In genomic region chr9:128026255-128027165, GRCh38 we compare ENCODE assay signal across 9 cellular contexts. TPM values are rescaled to one million over a fixed set of nuclear protein-coding genes. Genes with fewer than 3 reads are reported as not detected.
DNase-seq lines count a peak whose midpoint lies in the region; ATAC-seq, FAIRE-seq and TF ChIP-seq lines count a peak whose summit lies in the region.
"Had no signal": no experiment of that assay in that cellular context is flagged by ENCODE, and none has a peak within 500 bp of the region (broad histone marks: within the 10 kb centered on the region; RNA-seq: fewer than 3 reads in every experiment).

No MANE protein-coding gene starts in this region.

- H3K36me3 ChIP-seq in OCI-LY7 (ENCODE audit: insufficient read depth, low read length): no peaks in the 10 kb centered on the region
- H3K36me3 ChIP-seq in naive thymus-derived CD4-positive, alpha-beta T cell (ENCODE audit: control insufficient read depth in 2 of 3, insufficient read depth in 3 of 3, low read length in 3 of 3): no peaks in the 10 kb centered on the region
- H3K36me3 ChIP-seq: SJSA1 had no signal

- peaks cover 66% of the 10 kb centered on the region for H3K4me1 ChIP-seq in OCI-LY7 (ENCODE audit: insufficient read depth, low read length, poor library complexity, severe bottlenecking)
- peaks cover 87 to 88% of the 10 kb centered on the region in 2 donors for H3K4me1 ChIP-seq in naive thymus-derived CD4-positive, alpha-beta T cell (ENCODE audit: control insufficient read depth in 2 of 2, insufficient read depth in 2 of 2, low read length in 2 of 2)

- H3K79me2 ChIP-seq in OCI-LY7 (ENCODE audit: insufficient read depth, low read depth, low read length): no peaks in the 10 kb centered on the region

- H3K9me3 Mint-ChIP-seq in activated T-helper 2 cell treated with anti-CD3 and anti-CD28 coated beads, Interferon-gamma antibody, Interleukin-2, Interleukin-4, amounts not matched to agents 10 μg/mL and 5 μg/mL and 100 μg/mL, durations not matched to agents 14 hours and 24 hours and 36 hours: peaks cover 3% of the 10 kb centered on the region
- H3K9me3 Mint-ChIP-seq in naive thymus-derived CD4-positive, alpha-beta T cell: peaks cover 0 to 5% (median 0%) of the 10 kb centered on the region in 11 donors

- POLR2A ChIA-PET in OCI-LY7 (lab: Charles Lee): interaction anchor here (0.6 to 2.9 kb wide), 12 partner anchors 10 to 108 kb away, joined by 3 to 25 read pairs (median 6); partner anchors contain the start of gene EEIG1
- POLR2A ChIA-PET in naive thymus-derived CD4-positive, alpha-beta T cell (lab: Charles Lee): interaction anchor here (0.7 to 28.4 kb wide), 20 partner anchors 8 to 576 kb away, joined by 3 to 1511 read pairs (median 4); partner anchors contain the start of genes CDK9, EEIG1, NAIF1 and ST6GALNAC4

- DNase-seq in GM19239 (ENCODE audit: insufficient read length, low spot score): peak; percentile 39
- peak; percentile 92 for DNase-seq in OCI-LY7 (ENCODE audit: low spot score)
- DNase-seq in activated T-helper 2 cell treated with anti-CD3 and anti-CD28 coated beads, Interferon-gamma antibody, Interleukin-2, Interleukin-4, amounts not matched to agents 10 μg/mL and 5 μg/mL and 100 μg/mL, durations not matched to agents 14 hours and 24 hours and 36 hours (ENCODE audit: low spot score): peak; percentile 84
- DNase-seq in naive thymus-derived CD4-positive, alpha-beta T cell: peak; percentile 51 to 96 (median 94)
- no peak for DNase-seq in hepatic stellate cell (ENCODE audit: low spot score)
- DNase-seq in NCI-H2171 treated with DMSO at 0.1 percent for 48 hours (lab: John Stamatoyannopoulos, UW): no peak
- DNase-seq in substantia nigra (lab: John Stamatoyannopoulos, UW): no peak
- no peak for DNase-seq in NCI-H1092 (lab: John Stamatoyannopoulos, UW)

- intact Hi-C loops in OCI-LY7 (cut with micrococcal nuclease; ENCODE audit: unreplicated experiment): loop anchor here (1.0 to 2.0 kb wide), 2 partner anchors 18 to 46 kb away; partner anchors contain the start of gene EEIG1
- intact Hi-C loops in activated T-helper 2 cell treated with anti-CD3 and anti-CD28 coated beads, Interferon-gamma antibody, Interleukin-2, Interleukin-4, amounts not matched to agents 10 μg/mL and 5 μg/mL and 100 μg/mL, durations not matched to agents 14 hours and 24 hours and 36 hours (cut with micrococcal nuclease): loop anchor here (1.0 kb wide), 4 partner anchors 19 to 72 kb away; no protein-coding TSS in a partner anchor
- intact Hi-C loops in naive thymus-derived CD4-positive, alpha-beta T cell (cut with micrococcal nuclease): loop anchor here (1.0 to 5.0 kb wide), 9 partner anchors 9 to 249 kb away; partner anchors contain the start of genes CDK9 (in 1 of the 2), NAIF1 (in 1 of the 2) and SH2D3C (in 1 of the 2)

- H3K4me2 ChIP-seq in OCI-LY7 (ENCODE audit: low read length): peak overlapping the region; percentile 66

- H2AFZ ChIP-seq in OCI-LY7 (ENCODE audit: low read length): peak overlapping the region; percentile 60

- no peaks in the 10 kb centered on the region for H3K9me2 ChIP-seq in OCI-LY7 (ENCODE audit: insufficient read depth, low read length)

- peak; percentile 82 for ATAC-seq in naive thymus-derived CD4-positive, alpha-beta T cell

- H3K27ac ChIP-seq in OCI-LY7 (ENCODE audit: low read depth, low read length, poor library complexity, severe bottlenecking) (peak overlapping the region; percentile 78), substantia nigra (ENCODE audit: low read depth, low read length, poor library complexity, severe bottlenecking) (no peak overlapping the region)
- H3K27ac ChIP-seq in naive thymus-derived CD4-positive, alpha-beta T cell (ENCODE audit: low read depth, low read length): peak overlapping the region; percentile 96
- H3K27ac ChIP-seq: SJSA1 had no signal

- no peak for TF ChIP-seq CTCF in OCI-LY7 (conservative IDR thresholded peaks at IDR 0.05; ENCODE audit: low read length)

- peaks cover 75% of the 10 kb centered on the region for H3K4me1 Mint-ChIP-seq in activated T-helper 2 cell treated with anti-CD3 and anti-CD28 coated beads, Interferon-gamma antibody, Interleukin-2, Interleukin-4, amounts not matched to agents 10 μg/mL and 5 μg/mL and 100 μg/mL, durations not matched to agents 14 hours and 24 hours and 36 hours (ENCODE audit: low read depth)
- H3K4me1 Mint-ChIP-seq in naive thymus-derived CD4-positive, alpha-beta T cell: peaks cover 48 to 94% (median 89%) of the 10 kb centered on the region in 7 donors

- H3K27me3 Mint-ChIP-seq in activated T-helper 2 cell treated with anti-CD3 and anti-CD28 coated beads, Interferon-gamma antibody, Interleukin-2, Interleukin-4, amounts not matched to agents 10 μg/mL and 5 μg/mL and 100 μg/mL, durations not matched to agents 14 hours and 24 hours and 36 hours (ENCODE audit: low read depth): no peaks in the 10 kb centered on the region
- H3K27me3 Mint-ChIP-seq in naive thymus-derived CD4-positive, alpha-beta T cell: no peaks in the 10 kb centered on the region

- no peaks in the 10 kb centered on the region for H3K9me3 ChIP-seq in OCI-LY7 (ENCODE audit: low read length)
- H3K9me3 ChIP-seq in naive thymus-derived CD4-positive, alpha-beta T cell (ENCODE audit: control insufficient read depth in 2 of 3, low read length in 3 of 3): no peaks in the 10 kb centered on the region
- H3K9me3 ChIP-seq: SJSA1 had no signal

- peak overlapping the region; percentile 65 for H3K4me3 Mint-ChIP-seq in activated T-helper 2 cell treated with anti-CD3 and anti-CD28 coated beads, Interferon-gamma antibody, Interleukin-2, Interleukin-4, amounts not matched to agents 10 μg/mL and 5 μg/mL and 100 μg/mL, durations not matched to agents 14 hours and 24 hours and 36 hours (ENCODE audit: low read depth)
- H3K4me3 Mint-ChIP-seq in naive thymus-derived CD4-positive, alpha-beta T cell: peak overlapping the region; percentile 76 to 91 (median 85)

- H4K20me1 ChIP-seq in OCI-LY7 (ENCODE audit: insufficient read depth, low read length): no peaks in the 10 kb centered on the region

- FAIRE-seq in GM19239 (lab: Jason Lieb, UNC): peak; percentile 54

- H3K4me3 ChIP-seq in OCI-LY7 (ENCODE audit: low read depth, low read length, poor library complexity, severe bottlenecking): peak overlapping the region; percentile 56
- H3K4me3 ChIP-seq in naive thymus-derived CD4-positive, alpha-beta T cell (ENCODE audit: low read length): peak overlapping the region; percentile 52
- H3K4me3 ChIP-seq: SJSA1 had no signal

- H3K27ac Mint-ChIP-seq in activated T-helper 2 cell treated with anti-CD3 and anti-CD28 coated beads, Interferon-gamma antibody, Interleukin-2, Interleukin-4, amounts not matched to agents 10 μg/mL and 5 μg/mL and 100 μg/mL, durations not matched to agents 14 hours and 24 hours and 36 hours: peak overlapping the region; percentile 92
- peak overlapping the region; percentile 92 to 100 (median 98) for H3K27ac Mint-ChIP-seq in naive thymus-derived CD4-positive, alpha-beta T cell

- CTCF ChIA-PET in OCI-LY7 (lab: Charles Lee; ENCODE audit: unreplicated experiment): no interaction called here
- CTCF ChIA-PET in naive thymus-derived CD4-positive, alpha-beta T cell (lab: Charles Lee): interaction anchor here (0.8 to 17.1 kb wide), 8 partner anchors 8 to 69 kb away, joined by 3 to 262 read pairs (median 18); partner anchors contain the start of gene EEIG1

- H3K27me3 ChIP-seq in naive thymus-derived CD4-positive, alpha-beta T cell (ENCODE audit: control insufficient read depth in 2 of 2, insufficient read depth in 2 of 2, low read length in 2 of 2): no peaks in the 10 kb centered on the region
- H3K27me3 ChIP-seq: SJSA1 had no signal

- no peaks in the 10 kb centered on the region for H3K36me3 Mint-ChIP-seq in activated T-helper 2 cell treated with anti-CD3 and anti-CD28 coated beads, Interferon-gamma antibody, Interleukin-2, Interleukin-4, amounts not matched to agents 10 μg/mL and 5 μg/mL and 100 μg/mL, durations not matched to agents 14 hours and 24 hours and 36 hours (ENCODE audit: low read depth)
- H3K36me3 Mint-ChIP-seq in naive thymus-derived CD4-positive, alpha-beta T cell: peaks cover 0 to 5% (median 0%) of the 10 kb centered on the region in 5 donors

- no TSS peak for BruUV-seq in OCI-LY7 (replicated peaks; lab: Mats Ljungman, UMichigan)

RNA-seq across cellular contexts. Expression of gene NAIF1, which starts 40.6 kb away (rescaled TPM):
- total RNA-seq in OCI-LY7 (2014; rRNA removed; shearing (Covaris generic)): 8.6 TPM in 2 replicates
- total RNA-seq in OCI-LY7 (2022): 14.8 and 14.9 TPM in 2 replicates
- total RNA-seq in activated T-helper 2 cell treated with anti-CD3 and anti-CD28 coated beads, Interferon-gamma antibody, Interleukin-2, Interleukin-4, amounts not matched to agents 10 μg/mL and 5 μg/mL and 100 μg/mL, durations not matched to agents 14 hours and 24 hours and 36 hours: 10.2 and 10.5 TPM in 2 replicates
- total RNA-seq in naive thymus-derived CD4-positive, alpha-beta T cell: 10 to 100 TPM; 10.7 to 13.3 (median 11.8) TPM
- polyA plus RNA-seq in naive thymus-derived CD4-positive, alpha-beta T cell: 10 to 100 TPM in 1 of 2 donors, 1 to 10 TPM in 1; 8.6 to 14.8 TPM

RNA-seq across cellular contexts. Expression of gene SLC25A25, which starts 41.5 kb away (rescaled TPM):
- 21.4 and 23.7 TPM in 2 replicates for total RNA-seq in OCI-LY7 (2014; rRNA removed; shearing (Covaris generic))
- 17.6 and 20.2 TPM in 2 replicates for total RNA-seq in OCI-LY7 (2022)
- 11.3 and 11.9 TPM in 2 replicates for total RNA-seq in activated T-helper 2 cell treated with anti-CD3 and anti-CD28 coated beads, Interferon-gamma antibody, Interleukin-2, Interleukin-4, amounts not matched to agents 10 μg/mL and 5 μg/mL and 100 μg/mL, durations not matched to agents 14 hours and 24 hours and 36 hours
- 10 to 100 TPM; 12.4 to 26.3 (median 15.1) TPM for total RNA-seq in naive thymus-derived CD4-positive, alpha-beta T cell
- polyA plus RNA-seq in naive thymus-derived CD4-positive, alpha-beta T cell: 10 to 100 TPM in 1 of 2 donors, 1 to 10 TPM in 1; 8.4 to 14.7 TPM

RNA-seq across cellular contexts. Expression of gene EEIG1, which starts 45.7 kb away (rescaled TPM):
- total RNA-seq in OCI-LY7 (2014; rRNA removed; shearing (Covaris generic)): 25.8 and 34.7 TPM in 2 replicates
- 60.1 and 69.1 TPM in 2 replicates for total RNA-seq in OCI-LY7 (2022)
- 43.8 and 53.3 TPM in 2 replicates for total RNA-seq in activated T-helper 2 cell treated with anti-CD3 and anti-CD28 coated beads, Interferon-gamma antibody, Interleukin-2, Interleukin-4, amounts not matched to agents 10 μg/mL and 5 μg/mL and 100 μg/mL, durations not matched to agents 14 hours and 24 hours and 36 hours
- 100 to 1,000 TPM; 252 to 664 (median 347) TPM for total RNA-seq in naive thymus-derived CD4-positive, alpha-beta T cell
- polyA plus RNA-seq in naive thymus-derived CD4-positive, alpha-beta T cell: 100 to 1,000 TPM; 124 to 297 TPM

Comparison
In these comparisons a context has a peak if more than half of its experiments do, and no peak if none do; other contexts are left out.
1. DNase-seq: peak in GM19239 (single experiment), OCI-LY7 (single experiment), activated T-helper 2 cell treated with anti-CD3 and anti-CD28 coated beads, Interferon-gamma antibody, Interleukin-2, Interleukin-4, amounts not matched to agents 10 μg/mL and 5 μg/mL and 100 μg/mL, durations not matched to agents 14 hours and 24 hours and 36 hours (single experiment) and naive thymus-derived CD4-positive, alpha-beta T cell (9 of 9); none in hepatic stellate cell (single experiment), NCI-H2171 treated with DMSO at 0.1 percent for 48 hours (single experiment), substantia nigra (0 of 49) and NCI-H1092 (single experiment).